ENCODE assay signal across 28 cellular contexts in genomic region chr3:188608401-188608800, GRCh38.
"Had no signal": no experiment of that assay in that cellular context is flagged by ENCODE, and none has a peak within 500 bp of the region (broad histone marks: within the 10 kb centered on the region; RNA-seq: fewer than 3 reads in every experiment).

No MANE protein-coding gene starts in this region.

- H3K4me2 ChIP-seq: hepatocyte, neural progenitor cell had no signal

- H3K27me3 Mint-ChIP-seq: naive B cell; progenitor cell of endocrine pancreas; stimulated activated naive B cell treated with anti-CD40 and anti-IgM and Interleukin-4, amounts not matched to agents 10 μg/mL and 1 μg/mL and 100 μg/mL, for 72 hours had no signal

- H3K27me3 ChIP-seq: hepatocyte, neural progenitor cell, neutrophil, ovary, right atrium auricular region, stomach, testis, thyroid gland, upper lobe of right lung had no signal

- H3K27ac ChIP-seq: hepatocyte, left ventricle myocardium inferior, neural progenitor cell, neutrophil, ovary, testis, thyroid gland, upper lobe of right lung had no signal

- H3K4me3 ChIP-seq: hepatocyte, left ventricle myocardium inferior, lung, neural progenitor cell, ovary, right atrium auricular region, skin epidermis, stomach, testis, thyroid gland, upper lobe of right lung had no signal

- ATAC-seq: natural killer cell; sciatic nerve; stimulated activated naive B cell treated with anti-CD40 and anti-IgM and Interleukin-4, amounts not matched to agents 10 μg/mL and 1 μg/mL and 100 μg/mL, for 72 hours; stimulated activated naive CD8-positive, alpha-beta T cell treated with anti-CD3 and anti-CD28 coated beads, Interleukin-15, Interleukin-2, amounts not matched to agents 100 U/mL and 50 U/mL, for 24 hours; upper lobe of right lung had no signal

- H3K9me3 ChIP-seq: neutrophil, ovary, stomach, testis, thyroid gland, upper lobe of right lung had no signal

- H3K4me1 Mint-ChIP-seq: nephron progenitor cell, neural progenitor cell had no signal

- FAIRE-seq: urothelium cell line had no signal

- H3K4me1 ChIP-seq: neural progenitor cell, thyroid gland, upper lobe of right lung had no signal

- H3K9me3 Mint-ChIP-seq: natural killer cell had no signal

- H3K27ac Mint-ChIP-seq: mesothelial cell of epicardium; nephron progenitor cell; neural progenitor cell; progenitor cell of endocrine pancreas; stimulated activated naive B cell treated with anti-CD40 and anti-IgM and Interleukin-4, amounts not matched to agents 10 μg/mL and 1 μg/mL and 100 μg/mL, for 72 hours had no signal

- H3K36me3 ChIP-seq: neural progenitor cell, ovary had no signal

- H3K9ac ChIP-seq: neural progenitor cell had no signal

- H2AFZ ChIP-seq: hepatocyte, neural progenitor cell had no signal

- H3K4me3 Mint-ChIP-seq: mesothelial cell of epicardium; naive B cell; natural killer cell; nephron progenitor cell; neural progenitor cell; stimulated activated naive B cell treated with anti-CD40 and anti-IgM and Interleukin-4, amounts not matched to agents 10 μg/mL and 1 μg/mL and 100 μg/mL, for 72 hours had no signal

- DNase-seq: islet precursor cell; left ventricle myocardium inferior; mesendoderm; naive B cell; natural killer cell; nephron progenitor cell; ovary; stimulated activated CD4-positive, alpha-beta T cell treated with anti-CD3 and anti-CD28 coated beads, Interleukin-12 subunit alpha, Interleukin-12 subunit beta, amount 100 ng/mL, for 4 hours; stimulated activated CD4-positive, alpha-beta T cell treated with anti-CD3 and anti-CD28 coated beads, Interleukin-15, amount 100 ng/mL, for 24 hours; stimulated activated CD4-positive, alpha-beta T cell treated with anti-CD3 and anti-CD28 coated beads, Interleukin-2, amount 100 ng/mL, for 24 hours; stimulated activated CD4-positive, alpha-beta T cell treated with anti-CD3 and anti-CD28 coated beads, Interleukin-4, amount 100 ng/mL, for 1 hour; stimulated activated naive B cell treated with anti-CD40 and anti-IgM and Interleukin-4, amounts not matched to agents 10 μg/mL and 1 μg/mL and 100 μg/mL, for 72 hours; stimulated activated naive CD8-positive, alpha-beta T cell treated with anti-CD3 and anti-CD28 coated beads, Interleukin-15, Interleukin-2, amounts not matched to agents 100 U/mL and 50 U/mL, for 24 hours; stomach; testis; thyroid gland; trophoblast cell; upper lobe of right lung had no signal
